ENCODE assay signal across 1 cellular context in genomic region chr1:244052011-244052727, GRCh38.
TF ChIP-seq lines count a peak whose summit lies in the region.

No MANE protein-coding gene starts in this region.

TF ChIP-seq in K562, 482 proteins besides CTCF, POLR2A, EP300 and RAD21 (continued from another document):
- TF ChIP-seq ZNF280A (IDR thresholded peaks at IDR 0.05; ENCODE audit: low read depth, partially characterized antibody) (no peak), ZNF431 (CRISPR knock-in tag; IDR thresholded peaks at IDR 0.05) (no peak), BMI1 (IDR thresholded peaks at IDR 0.05; ENCODE audit: low read length) (peak; percentile 30; the same call in 1 of the 2 replicates), CBFA2T3 (IDR thresholded peaks at IDR 0.05) (peak; percentile 27; the same call in 1 of the 2 replicates), ZFP36 (IDR thresholded peaks at IDR 0.05; ENCODE audit: low read depth, low read length, partially characterized antibody) (peak; percentile 52), TFAP4 (CRISPR knock-in tag; IDR thresholded peaks at IDR 0.05; ENCODE audit: borderline replicate concordance) (peak; percentile 15; the same call in 1 of the 2 replicates), PTRF (tag; IDR thresholded peaks at IDR 0.05) (no peak), BRCA1 (IDR thresholded peaks at IDR 0.05) (no peak), BRCA1 (CRISPR knock-in tag; IDR thresholded peaks at IDR 0.05) (no peak), NFIX (CRISPR knock-in tag; IDR thresholded peaks at IDR 0.05; ENCODE audit: low read depth) (no peak), EZH2 (IDR thresholded peaks at IDR 0.05; ENCODE audit: borderline replicate concordance, low read depth, low read length) (0 out of 2 replicates have a peak, but pooled peaks have one; percentile 21), RBM39 (optimal IDR thresholded peaks at IDR 0.05; ENCODE audit: low read depth, low read length) (no peak), GTF2A2 (tag; IDR thresholded peaks at IDR 0.05) (no peak), ZNF133 (CRISPR knock-in tag; IDR thresholded peaks at IDR 0.05) (no peak), TEAD1 (CRISPR knock-in tag; IDR thresholded peaks at IDR 0.05) (0 out of 4 replicates have a peak, but pooled peaks of 1 of the 2 experiments have one; percentile 39), NR0B1 (IDR thresholded peaks at IDR 0.05; ENCODE audit: partially characterized antibody) (no peak), SPI1 (IDR thresholded peaks at IDR 0.05; ENCODE audit: borderline replicate concordance, low read depth, low read length) (peak; percentile 86), MECOM (CRISPR knock-in tag; IDR thresholded peaks at IDR 0.05) (no peak), ZNF121 (CRISPR knock-in tag; conservative IDR thresholded peaks at IDR 0.05) (no peak), RNF2 (IDR thresholded peaks at IDR 0.05) (0 out of 2 replicates have a peak, but pooled peaks have one; percentile 13), E2F8 (IDR thresholded peaks at IDR 0.05; ENCODE audit: low read depth, partially characterized antibody) (no peak)
